ENCODE assay signal across 1 cellular context in genomic region chr1:1758692-1759455, GRCh38.
TF ChIP-seq lines count a peak whose summit lies in the region.

No MANE protein-coding gene starts in this region.

TF ChIP-seq in K562, 482 proteins besides CTCF, POLR2A, EP300 and RAD21 (continued from another document and continues in another):
- 0 out of 2 replicates have a peak, but pooled peaks have one; percentile 54 for TF ChIP-seq HOMEZ (CRISPR knock-in tag; IDR thresholded peaks at IDR 0.05)
- no peak for TF ChIP-seq FOS (IDR thresholded peaks at IDR 0.05; ENCODE audit: extremely low read depth, insufficient read length)
- TF ChIP-seq ZBTB12 (CRISPR knock-in tag; IDR thresholded peaks at IDR 0.05), result no peak
- no peak for TF ChIP-seq SETDB1 (IDR thresholded peaks at IDR 0.05; ENCODE audit: low read length)
- no peak for TF ChIP-seq BMI1 (IDR thresholded peaks at IDR 0.05; ENCODE audit: low read length)
- TF ChIP-seq KDM5B (IDR thresholded peaks at IDR 0.05; ENCODE audit: insufficient replicate concordance, low read depth, low read length), result peak; percentile 63
- no peak for TF ChIP-seq PYGO2 (tag; IDR thresholded peaks at IDR 0.05)
- TF ChIP-seq DPF2 (IDR thresholded peaks at IDR 0.05), result peak; percentile 88
- TF ChIP-seq ID3 (CRISPR knock-in tag; IDR thresholded peaks at IDR 0.05), result no peak
- TF ChIP-seq ID3 (tag; IDR thresholded peaks at IDR 0.05), result peak; percentile 24; the same call in 1 of the 2 replicates
- TF ChIP-seq CEBPZ (IDR thresholded peaks at IDR 0.05; ENCODE audit: borderline replicate concordance, low read depth, low read length), result no peak
- no peak for TF ChIP-seq ZNF436 (CRISPR knock-in tag; IDR thresholded peaks at IDR 0.05)
- TF ChIP-seq ZNF12 (CRISPR knock-in tag; IDR thresholded peaks at IDR 0.05), result no peak
- no peak for TF ChIP-seq FOXA1 (IDR thresholded peaks at IDR 0.05; ENCODE audit: borderline replicate concordance)
- no peak for TF ChIP-seq ARID2 (IDR thresholded peaks at IDR 0.05)
- peak; percentile 78 for TF ChIP-seq MGA (IDR thresholded peaks at IDR 0.05)
- TF ChIP-seq SMARCA5 (IDR thresholded peaks at IDR 0.05), result 0 out of 2 replicates have a peak, but pooled peaks have one; percentile 38
- no peak for TF ChIP-seq ZNF586 (CRISPR knock-in tag; conservative IDR thresholded peaks at IDR 0.05)
- TF ChIP-seq SUPT5H (IDR thresholded peaks at IDR 0.05), result peak; percentile 56; the same call in 1 of the 2 replicates
- TF ChIP-seq CREB1 (IDR thresholded peaks at IDR 0.05), result peak; percentile 58; the same call in 1 of the 2 replicates
- TF ChIP-seq CREB1 (CRISPR knock-in tag; IDR thresholded peaks at IDR 0.05), result peak; percentile 82; the same call in 1 of the 2 replicates
- TF ChIP-seq TCF7L2 (IDR thresholded peaks at IDR 0.05; ENCODE audit: low read depth, low read length), result peak; percentile 31; the same call in 1 of the 2 replicates
- no peak for TF ChIP-seq RFX7 (CRISPR knock-in tag; IDR thresholded peaks at IDR 0.05)
- no peak for TF ChIP-seq ZC3H4 (CRISPR knock-in tag; IDR thresholded peaks at IDR 0.05; ENCODE audit: borderline replicate concordance)
- TF ChIP-seq SMARCE1 (IDR thresholded peaks at IDR 0.05), result peak; percentile 65; the same call in 1 of the 2 replicates
- TF ChIP-seq KLF6 (CRISPR knock-in tag; IDR thresholded peaks at IDR 0.05; ENCODE audit: borderline replicate concordance), result peak; percentile 71; the same call in 1 of the 2 replicates
- no peak for TF ChIP-seq NFYB (IDR thresholded peaks at IDR 0.05; ENCODE audit: extremely low read depth, insufficient read length)
- TF ChIP-seq FOXA3 (CRISPR knock-in tag; conservative IDR thresholded peaks at IDR 0.05 in 1 of 2, IDR thresholded peaks at IDR 0.05 in 1 of 2), result no peak
- TF ChIP-seq ZBTB17 (CRISPR knock-in tag; IDR thresholded peaks at IDR 0.05), result 0 out of 2 replicates have a peak, but pooled peaks have one; percentile 46
- TF ChIP-seq ZBTB5 (IDR thresholded peaks at IDR 0.05), result no peak
- no peak for TF ChIP-seq GTF2E2 (tag; IDR thresholded peaks at IDR 0.05)
- TF ChIP-seq NONO (IDR thresholded peaks at IDR 0.05; ENCODE audit: low read depth in 2 of 2, low read length in 1 of 2), result peak in 1 of 2 experiments; percentile 81; a peak in 1 of 4 replicates
- peak in 1 of 2 experiments; percentile 87; a peak in 1 of 4 replicates for TF ChIP-seq HDAC1 (IDR thresholded peaks at IDR 0.05)
- no peak for TF ChIP-seq THRAP3 (IDR thresholded peaks at IDR 0.05; ENCODE audit: borderline replicate concordance)
- peak; percentile 80 for TF ChIP-seq MAFG (tag; conservative IDR thresholded peaks at IDR 0.05)
- TF ChIP-seq ZBTB49 (CRISPR knock-in tag; IDR thresholded peaks at IDR 0.05; ENCODE audit: borderline replicate concordance), result no peak
- TF ChIP-seq COPS2 (conservative IDR thresholded peaks at IDR 0.05), result no peak
- no peak for TF ChIP-seq ZFPM2 (CRISPR knock-in tag; IDR thresholded peaks at IDR 0.05)
